Comparison of ENCODE assay signal across 32 cellular contexts in the genomic region with DNA sequence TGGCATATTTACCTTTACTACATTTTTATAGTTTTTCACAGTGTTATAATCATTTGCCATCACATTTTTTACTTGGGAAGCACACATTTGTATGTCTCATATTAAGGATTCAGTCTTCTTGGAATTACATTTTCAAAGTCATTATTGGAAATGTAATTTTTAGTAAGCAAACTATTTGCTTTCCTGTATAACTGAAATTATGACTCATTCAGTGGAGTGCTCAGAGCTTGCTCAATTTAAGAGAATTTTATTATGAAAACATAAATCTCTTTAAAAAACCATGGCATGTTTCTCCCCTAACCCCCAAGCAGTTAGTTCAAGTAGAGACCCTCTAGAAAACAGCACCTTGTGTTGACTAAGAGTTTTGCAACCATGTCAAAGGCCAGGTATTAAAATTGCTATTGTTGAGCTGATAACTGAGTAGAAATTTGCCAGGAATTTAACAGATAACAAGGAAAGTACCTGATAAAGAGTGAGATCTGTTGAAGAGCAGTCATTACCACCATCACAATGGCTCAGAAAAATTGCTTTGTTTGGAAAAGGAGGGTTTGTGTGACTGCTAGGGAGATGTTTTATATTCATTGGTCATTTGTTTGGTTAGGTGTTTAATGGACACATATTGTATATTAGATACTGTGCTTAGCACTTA.
A peak's percentile ranks its signal among the peaks of the same experiment; 100 is the strongest.
DNase-seq lines count a peak whose midpoint lies in the region; ATAC-seq and TF ChIP-seq lines count a peak whose summit lies in the region.
"Had no signal": no experiment of that assay in that cellular context is flagged by ENCODE, and none has a peak within 500 bp of the region (broad histone marks: within the 10 kb centered on the region; RNA-seq: fewer than 3 reads in every experiment).

No MANE protein-coding gene starts in this region.

- H3K36me3 Mint-ChIP-seq in activated T-cell treated with anti-CD3 and anti-CD28 coated beads, Interleukin-2, amount 50 U/mL, for 72 hours (ENCODE audit: insufficient read depth in 2 of 2): no peaks in the 10 kb centered on the region
- no peaks in the 10 kb centered on the region for H3K36me3 Mint-ChIP-seq in activated naive CD4-positive, alpha-beta T cell treated with anti-CD3 and anti-CD28 coated beads, Interleukin-2, amount 50 U/mL, for 72 hours
- H3K36me3 Mint-ChIP-seq: memory B cell had no signal

- H3K4me1 Mint-ChIP-seq in activated T-cell treated with anti-CD3 and anti-CD28 coated beads, Interleukin-2, amount 50 U/mL, for 72 hours (ENCODE audit: low read depth): no peaks in the 10 kb centered on the region
- H3K4me1 Mint-ChIP-seq: memory B cell, neural crest cell had no signal

- no peak overlapping the region for H3K4me3 ChIP-seq in epithelial cell of esophagus (ENCODE audit: low read length)
- H3K4me3 ChIP-seq: dorsolateral prefrontal cortex, left lung, pancreas, SK-N-MC, uterus had no signal

- H3K27me3 Mint-ChIP-seq in activated T-cell treated with anti-CD3 and anti-CD28 coated beads, Interleukin-2, amount 50 U/mL, for 72 hours (ENCODE audit: low read depth): no peaks in the 10 kb centered on the region
- H3K27me3 Mint-ChIP-seq: activated T-cell treated with anti-CD3 and anti-CD28 coated beads, Interleukin-2, amount 50 U/mL, for 24 hours; memory B cell; stimulated activated naive CD8-positive, alpha-beta T cell treated with anti-CD3 and anti-CD28 coated beads, Interleukin-15, Interleukin-2, amounts not matched to agents 100 ng/mL and 50 ng/mL, for 24 hours had no signal

- H3K9me3 Mint-ChIP-seq in activated T-cell treated with anti-CD3 and anti-CD28 coated beads, Interleukin-2, amount 50 U/mL, for 72 hours: no peaks in the 10 kb centered on the region
- H3K9me3 Mint-ChIP-seq in activated naive CD4-positive, alpha-beta T cell treated with anti-CD3 and anti-CD28 coated beads, Interleukin-2, amount 50 U/mL, for 72 hours: no peaks in the 10 kb centered on the region
- H3K9me3 Mint-ChIP-seq: neural crest cell; stimulated activated naive CD8-positive, alpha-beta T cell treated with anti-CD3 and anti-CD28 coated beads, Interleukin-15, Interleukin-2, amounts not matched to agents 100 ng/mL and 50 ng/mL, for 24 hours had no signal

- no peak for TF ChIP-seq CTCF in epithelial cell of esophagus (IDR thresholded peaks at IDR 0.05; ENCODE audit: insufficient read depth, low read depth, low read length, missing control alignments)

- ATAC-seq in sciatic nerve (peak; percentile 9), HG03025 (IDR thresholded peaks at IDR 0.05; ENCODE audit: low FRiP score, unreplicated experiment) (no peak)
- no peak for ATAC-seq in activated T-cell treated with anti-CD3 and anti-CD28 coated beads, Interleukin-2, amount 50 U/mL, for 72 hours (replicated peaks in 1 of 2)
- no peak for ATAC-seq in activated naive CD4-positive, alpha-beta T cell treated with anti-CD3 and anti-CD28 coated beads, Interleukin-2, amount 50 U/mL, for 72 hours
- ATAC-seq: HCT116, left lung, pancreas had no signal

- H3K4me3 Mint-ChIP-seq in activated T-cell treated with anti-CD3 and anti-CD28 coated beads, Interleukin-2, amount 50 U/mL, for 72 hours: no peak overlapping the region
- H3K4me3 Mint-ChIP-seq: activated T-cell treated with anti-CD3 and anti-CD28 coated beads, Interleukin-2, amount 50 U/mL, for 24 hours; memory B cell; neural crest cell; stimulated activated naive CD8-positive, alpha-beta T cell treated with anti-CD3 and anti-CD28 coated beads, Interleukin-15, Interleukin-2, amounts not matched to agents 100 ng/mL and 50 ng/mL, for 24 hours; T-helper 1 cell treated with Interleukin-12 subunit alpha and Interleukin-12 subunit beta and Interleukin-4 antibody, amounts not matched to agents 30 μg/mL and 1 μg/mL, for 36 hours had no signal

- intact Hi-C loops in sciatic nerve (cut with DNase I): no loop called here

- H3K27ac Mint-ChIP-seq in activated T-cell treated with anti-CD3 and anti-CD28 coated beads, Interleukin-2, amount 50 U/mL, for 72 hours: no peak overlapping the region
- no peak overlapping the region for H3K27ac Mint-ChIP-seq in activated naive CD4-positive, alpha-beta T cell treated with anti-CD3 and anti-CD28 coated beads, Interleukin-2, amount 50 U/mL, for 72 hours
- H3K27ac Mint-ChIP-seq: activated T-cell treated with anti-CD3 and anti-CD28 coated beads, Interleukin-2, amount 50 U/mL, for 24 hours; memory B cell; stimulated activated naive CD8-positive, alpha-beta T cell treated with anti-CD3 and anti-CD28 coated beads, Interleukin-15, Interleukin-2, amounts not matched to agents 100 ng/mL and 50 ng/mL, for 24 hours; T-helper 1 cell treated with Interleukin-12 subunit alpha and Interleukin-12 subunit beta and Interleukin-4 antibody, amounts not matched to agents 30 μg/mL and 1 μg/mL, for 36 hours had no signal

- DNase-seq in NCI-H1417 (lab: John Stamatoyannopoulos, UW) (peak in 2 of 3 experiments; percentile 9 to 55), NCI-H1417 treated with DMSO at 0.1 percent for 48 hours (lab: John Stamatoyannopoulos, UW) (no peak), NCI-H748 treated with DMSO at 0.1 percent for 48 hours (lab: John Stamatoyannopoulos, UW) (peak; percentile 71), epithelial cell of esophagus (ENCODE audit: low read depth) (peak; percentile 2), sciatic nerve (ENCODE audit: low spot score) (no peak)
- no peak for DNase-seq in activated T-cell treated with anti-CD3 and anti-CD28 coated beads, Interleukin-2, amount 50 U/mL, for 72 hours
- no peak for DNase-seq in activated naive CD4-positive, alpha-beta T cell treated with anti-CD3 and anti-CD28 coated beads, Interleukin-2, amount 50 U/mL, for 72 hours (ENCODE audit: low spot score in 2 of 2)
- DNase-seq: 8988T; activated gamma-delta T cell treated with Interleukin-2 at 50 U/mL for 16 hours; activated T-cell treated with anti-CD3 and anti-CD28 coated beads, Interleukin-2, amount 50 U/mL, for 24 hours; cerebellar nuclear complex; COR-L47; DND-41; dorsolateral prefrontal cortex; islet precursor cell; Kasumi-1; left lung; NCI-H1694; NCI-H2171; NCI-H510A; NK-92 treated with Interleukin-12 subunit alpha and Interleukin-12 subunit beta, amount 100 ng/mL, for 24 hours; pancreas; retina; stimulated activated CD4-positive, alpha-beta T cell treated with anti-CD3 and anti-CD28 coated beads, Interleukin-2, amount 100 ng/mL, for 24 hours; uterus had no signal

Comparison
In these comparisons a context has a peak if more than half of its experiments do, and no peak if none do; other contexts are left out.
1. DNase-seq: peak in NCI-H1417 (2 of 3), NCI-H748 treated with DMSO at 0.1 percent for 48 hours (single experiment) and epithelial cell of esophagus (single experiment); none in NCI-H1417 treated with DMSO at 0.1 percent for 48 hours (single experiment), sciatic nerve (single experiment), activated T-cell treated with anti-CD3 and anti-CD28 coated beads, Interleukin-2, amount 50 U/mL, for 72 hours (0 of 2) and activated naive CD4-positive, alpha-beta T cell treated with anti-CD3 and anti-CD28 coated beads, Interleukin-2, amount 50 U/mL, for 72 hours (0 of 2).